ENCODE assay signal across 8 cellular contexts in the genomic region with DNA sequence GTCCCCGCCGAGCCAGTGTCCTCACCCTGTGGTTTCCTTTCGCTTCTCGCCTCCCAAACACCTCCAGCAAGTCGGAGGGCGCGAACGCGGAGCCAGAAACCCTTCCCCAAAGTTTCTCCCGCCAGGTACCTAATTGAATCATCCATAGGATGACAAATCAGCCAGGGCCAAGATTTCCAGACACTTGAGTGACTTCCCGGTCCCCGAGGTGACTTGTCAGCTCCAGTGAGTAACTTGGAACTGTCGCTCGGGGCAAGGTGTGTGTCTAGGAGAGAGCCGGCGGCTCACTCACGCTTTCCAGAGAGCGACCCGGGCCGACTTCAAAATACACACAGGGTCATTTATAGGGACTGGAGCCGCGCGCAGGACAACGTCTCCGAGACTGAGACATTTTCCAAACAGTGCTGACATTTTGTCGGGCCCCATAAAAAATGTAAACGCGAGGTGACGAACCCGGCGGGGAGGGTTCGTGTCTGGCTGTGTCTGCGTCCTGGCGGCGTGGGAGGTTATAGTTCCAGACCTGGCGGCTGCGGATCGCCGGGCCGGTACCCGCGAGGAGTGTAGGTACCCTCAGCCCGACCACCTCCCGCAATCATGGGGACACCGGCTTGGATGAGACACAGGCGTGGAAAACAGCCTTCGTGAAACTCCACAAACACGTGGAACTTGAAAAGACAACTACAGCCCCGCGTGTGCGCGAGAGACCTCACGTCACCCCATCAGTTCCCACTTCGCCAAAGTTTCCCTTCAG. TPM values are rescaled to one million over a fixed set of nuclear protein-coding genes. Genes with fewer than 3 reads are reported as not detected.
DNase-seq lines count a peak whose midpoint lies in the region; FAIRE-seq and TF ChIP-seq lines count a peak whose summit lies in the region.

No MANE protein-coding gene starts in this region.

- H3K36me3 ChIP-seq in HEK293 (ENCODE audit: control insufficient read depth in 2 of 2, insufficient read depth in 1 of 2, low read length in 2 of 2) = no peaks in the 10 kb centered on the region
- H3K36me3 ChIP-seq in small intestine (ENCODE audit: control insufficient read depth in 2 of 2, insufficient read depth in 2 of 2, low read length in 2 of 2) = no peaks in the 10 kb centered on the region

- peak overlapping the region; percentile 92 for H3K27ac ChIP-seq in HEK293 (ENCODE audit: extremely low read depth, low read depth, low read length)
- peak overlapping the region; percentile 73 for H3K27ac ChIP-seq in RWPE1
- H3K27ac ChIP-seq in small intestine (ENCODE audit: low read depth in 1 of 2, low read length in 1 of 2) = peak overlapping the region in 1 of 2 donors; percentile 96

- TF ChIP-seq CTCF in HEK293 (tag by site-specific recombination; IDR thresholded peaks at IDR 0.05) = no peak
- no peak for TF ChIP-seq CTCF in RWPE1 (conservative IDR thresholded peaks at IDR 0.05; ENCODE audit: low read depth)
- TF ChIP-seq CTCF in astrocyte of the spinal cord (IDR thresholded peaks at IDR 0.05; ENCODE audit: low read depth, low read length) = peak; percentile 11

- H3K4me3 ChIP-seq in HEK293 (ENCODE audit: low read depth, low read length) (peak overlapping the region; percentile 73), astrocyte of the spinal cord (ENCODE audit: low read depth, low read length) (peak overlapping the region; percentile 84), iPS-18c (ENCODE audit: insufficient read depth, low read depth, low read length) (peak overlapping the region; percentile 67), small intestine (ENCODE audit: low read depth in 1 of 2, low read length in 2 of 2) (peak overlapping the region; percentile 55 to 75)

- 1% methylated on average over 53 to 54 of the region's 54 CpGs for WGBS in small intestine, 3 donors

- DNase-seq in ELF-1 (ENCODE audit: low read depth, low spot score) (peak; percentile 63), RWPE1 (ENCODE audit: low spot score) (no peak), astrocyte of the spinal cord (ENCODE audit: low read depth, low spot score) (peak; percentile 50), small intestine (peak; percentile 60), dedifferentiated amniotic fluid mesenchymal stem cell (ENCODE audit: extremely low spot score) (no peak), medulla oblongata (ENCODE audit: extremely low spot score) (no peak)

- CTCF ChIA-PET in HEK293 (lab: Yijun Ruan, JAX) = interaction anchor here (0.7 to 1.6 kb wide), 3 partner anchors 41 to 72 kb away, joined by 3 to 5 read pairs (median 3); no protein-coding TSS in a partner anchor
- CTCF ChIA-PET in RWPE1 (lab: Yijun Ruan, JAX) = interaction anchor here (0.6 kb wide), 1 partner anchor 591 kb away, joined by 5 read pairs; no protein-coding TSS in a partner anchor

- peaks cover 2 to 5% of the 10 kb centered on the region in 2 donors for H3K27me3 ChIP-seq in small intestine (ENCODE audit: control insufficient read depth in 2 of 2, insufficient read depth in 2 of 2, low read length in 2 of 2)

- H3K9me3 ChIP-seq in HEK293 (ENCODE audit: control insufficient read depth, insufficient read depth, low read depth, low read length) (no peaks in the 10 kb centered on the region), iPS-18c (ENCODE audit: control insufficient read depth, insufficient read depth, low read length) (no peaks in the 10 kb centered on the region), small intestine (ENCODE audit: control insufficient read depth, low read depth) (no peaks in the 10 kb centered on the region)

- POLR2A ChIA-PET in HEK293 (lab: Yijun Ruan, JAX) = interaction anchor here (1.2 to 1.3 kb wide), 3 partner anchors 36 to 442 kb away, joined by 3 read pairs; no protein-coding TSS in a partner anchor
- POLR2A ChIA-PET in RWPE1 (lab: Yijun Ruan, JAX; ENCODE audit: low non-redundant PET) = no interaction called here

- in situ Hi-C loops in astrocyte of the spinal cord (cut with HindIII; ENCODE audit: low sequenced_read_pairs) = no loop called here

- FAIRE-seq in small intestine (lab: Jason Lieb, UNC) = no peak

- H3K4me1 ChIP-seq in HEK293 (ENCODE audit: control insufficient read depth, insufficient read depth, low read length) = peaks cover 7% of the 10 kb centered on the region; the same call in 1 of the 2 replicates
- no peaks in the 10 kb centered on the region for H3K4me1 ChIP-seq in small intestine (ENCODE audit: control insufficient read depth in 2 of 2, insufficient read depth in 1 of 2, low read depth in 1 of 2, low read length in 1 of 2)

TF ChIP-seq in HEK293, 187 proteins besides CTCF, POLR2A, EP300 and RAD21 (continues in another document):
- TF ChIP-seq ZNF133 (tag by site-specific recombination; IDR thresholded peaks at IDR 0.05) (no peak), WT1 (tag by site-specific recombination; IDR thresholded peaks at IDR 0.05) (no peak), ZBTB7A (tag by site-specific recombination; IDR thresholded peaks at IDR 0.05; ENCODE audit: low read depth) (no peak), ZNF677 (tag by site-specific recombination; IDR thresholded peaks at IDR 0.05) (no peak), ZBTB48 (tag by site-specific recombination; IDR thresholded peaks at IDR 0.05) (no peak), PRDM1 (tag by site-specific recombination; IDR thresholded peaks at IDR 0.05) (peak; percentile 33), ZNF558 (tag by site-specific recombination; IDR thresholded peaks at IDR 0.05) (no peak), ZIC2 (tag by site-specific recombination; IDR thresholded peaks at IDR 0.05) (no peak), ZNF354C (tag by site-specific recombination; IDR thresholded peaks at IDR 0.05; ENCODE audit: borderline replicate concordance, low read depth) (no peak), ZNF416 (tag by site-specific recombination; IDR thresholded peaks at IDR 0.05) (no peak)
- TF ChIP-seq, protein P1, sequence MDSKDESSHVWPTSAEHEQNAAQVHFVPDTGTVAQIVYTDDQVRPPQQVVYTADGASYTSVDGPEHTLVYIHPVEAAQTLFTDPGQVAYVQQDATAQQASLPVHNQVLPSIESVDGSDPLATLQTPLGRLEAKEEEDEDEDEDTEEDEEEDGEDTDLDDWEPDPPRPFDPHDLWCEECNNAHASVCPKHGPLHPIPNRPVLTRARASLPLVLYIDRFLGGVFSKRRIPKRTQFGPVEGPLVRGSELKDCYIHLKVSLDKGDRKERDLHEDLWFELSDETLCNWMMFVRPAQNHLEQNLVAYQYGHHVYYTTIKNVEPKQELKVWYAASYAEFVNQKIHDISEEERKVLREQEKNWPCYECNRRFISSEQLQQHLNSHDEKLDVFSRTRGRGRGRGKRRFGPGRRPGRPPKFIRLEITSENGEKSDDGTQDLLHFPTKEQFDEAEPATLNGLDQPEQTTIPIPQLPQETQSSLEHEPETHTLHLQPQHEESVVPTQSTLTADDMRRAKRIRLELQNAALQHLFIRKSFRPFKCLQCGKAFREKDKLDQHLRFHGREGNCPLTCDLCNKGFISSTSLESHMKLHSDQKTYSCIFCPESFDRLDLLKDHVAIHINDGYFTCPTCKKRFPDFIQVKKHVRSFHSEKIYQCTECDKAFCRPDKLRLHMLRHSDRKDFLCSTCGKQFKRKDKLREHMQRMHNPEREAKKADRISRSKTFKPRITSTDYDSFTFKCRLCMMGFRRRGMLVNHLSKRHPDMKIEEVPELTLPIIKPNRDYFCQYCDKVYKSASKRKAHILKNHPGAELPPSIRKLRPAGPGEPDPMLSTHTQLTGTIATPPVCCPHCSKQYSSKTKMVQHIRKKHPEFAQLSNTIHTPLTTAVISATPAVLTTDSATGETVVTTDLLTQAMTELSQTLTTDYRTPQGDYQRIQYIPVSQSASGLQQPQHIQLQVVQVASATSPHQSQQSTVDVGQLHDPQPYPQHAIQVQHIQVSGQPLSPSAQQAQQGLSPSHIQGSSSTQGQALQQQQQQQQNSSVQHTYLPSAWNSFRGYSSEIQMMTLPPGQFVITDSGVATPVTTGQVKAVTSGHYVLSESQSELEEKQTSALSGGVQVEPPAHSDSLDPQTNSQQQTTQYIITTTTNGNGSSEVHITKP (tag by site-specific recombination; IDR thresholded peaks at IDR 0.05) = peak; percentile 46; the same call in 1 of the 2 replicates
- TF ChIP-seq, protein P2, sequence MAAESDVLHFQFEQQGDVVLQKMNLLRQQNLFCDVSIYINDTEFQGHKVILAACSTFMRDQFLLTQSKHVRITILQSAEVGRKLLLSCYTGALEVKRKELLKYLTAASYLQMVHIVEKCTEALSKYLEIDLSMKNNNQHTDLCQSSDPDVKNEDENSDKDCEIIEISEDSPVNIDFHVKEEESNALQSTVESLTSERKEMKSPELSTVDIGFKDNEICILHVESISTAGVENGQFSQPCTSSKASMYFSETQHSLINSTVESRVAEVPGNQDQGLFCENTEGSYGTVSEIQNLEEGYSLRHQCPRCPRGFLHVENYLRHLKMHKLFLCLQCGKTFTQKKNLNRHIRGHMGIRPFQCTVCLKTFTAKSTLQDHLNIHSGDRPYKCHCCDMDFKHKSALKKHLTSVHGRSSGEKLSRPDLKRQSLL (tag by site-specific recombination; IDR thresholded peaks at IDR 0.05) = no peak
- TF ChIP-seq, protein P3, sequence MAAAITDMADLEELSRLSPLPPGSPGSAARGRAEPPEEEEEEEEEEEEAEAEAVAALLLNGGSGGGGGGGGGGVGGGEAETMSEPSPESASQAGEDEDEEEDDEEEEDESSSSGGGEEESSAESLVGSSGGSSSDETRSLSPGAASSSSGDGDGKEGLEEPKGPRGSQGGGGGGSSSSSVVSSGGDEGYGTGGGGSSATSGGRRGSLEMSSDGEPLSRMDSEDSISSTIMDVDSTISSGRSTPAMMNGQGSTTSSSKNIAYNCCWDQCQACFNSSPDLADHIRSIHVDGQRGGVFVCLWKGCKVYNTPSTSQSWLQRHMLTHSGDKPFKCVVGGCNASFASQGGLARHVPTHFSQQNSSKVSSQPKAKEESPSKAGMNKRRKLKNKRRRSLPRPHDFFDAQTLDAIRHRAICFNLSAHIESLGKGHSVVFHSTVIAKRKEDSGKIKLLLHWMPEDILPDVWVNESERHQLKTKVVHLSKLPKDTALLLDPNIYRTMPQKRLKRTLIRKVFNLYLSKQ (tag by site-specific recombination; IDR thresholded peaks at IDR 0.05; ENCODE audit: borderline replicate concordance) = no peak
- TF ChIP-seq, protein P4, sequence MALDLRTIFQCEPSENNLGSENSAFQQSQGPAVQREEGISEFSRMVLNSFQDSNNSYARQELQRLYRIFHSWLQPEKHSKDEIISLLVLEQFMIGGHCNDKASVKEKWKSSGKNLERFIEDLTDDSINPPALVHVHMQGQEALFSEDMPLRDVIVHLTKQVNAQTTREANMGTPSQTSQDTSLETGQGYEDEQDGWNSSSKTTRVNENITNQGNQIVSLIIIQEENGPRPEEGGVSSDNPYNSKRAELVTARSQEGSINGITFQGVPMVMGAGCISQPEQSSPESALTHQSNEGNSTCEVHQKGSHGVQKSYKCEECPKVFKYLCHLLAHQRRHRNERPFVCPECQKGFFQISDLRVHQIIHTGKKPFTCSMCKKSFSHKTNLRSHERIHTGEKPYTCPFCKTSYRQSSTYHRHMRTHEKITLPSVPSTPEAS (tag by site-specific recombination; IDR thresholded peaks at IDR 0.05) = no peak

RNA-seq across cellular contexts. Expression of a gene that starts 1.4 kb away (rescaled TPM):
- 1 to 10 TPM in 1 of 3 donors, under 1 TPM in 2; 0.27 to 1.7 (median 0.67) TPM for polyA plus RNA-seq in small intestine

Comparison
In these comparisons a context has a peak if more than half of its experiments do, and no peak if none do; other contexts are left out.
1. DNase-seq: peak in ELF-1 (single experiment), astrocyte of the spinal cord (single experiment) and small intestine (single experiment); none in RWPE1 (single experiment), dedifferentiated amniotic fluid mesenchymal stem cell (single experiment) and medulla oblongata (single experiment).
2. Peak in every context shown above with its lines, with median percentiles within 50 percentile points of each other: H3K4me3 ChIP-seq.